1 cellular context compared by ENCODE assay signal in the genomic region with DNA sequence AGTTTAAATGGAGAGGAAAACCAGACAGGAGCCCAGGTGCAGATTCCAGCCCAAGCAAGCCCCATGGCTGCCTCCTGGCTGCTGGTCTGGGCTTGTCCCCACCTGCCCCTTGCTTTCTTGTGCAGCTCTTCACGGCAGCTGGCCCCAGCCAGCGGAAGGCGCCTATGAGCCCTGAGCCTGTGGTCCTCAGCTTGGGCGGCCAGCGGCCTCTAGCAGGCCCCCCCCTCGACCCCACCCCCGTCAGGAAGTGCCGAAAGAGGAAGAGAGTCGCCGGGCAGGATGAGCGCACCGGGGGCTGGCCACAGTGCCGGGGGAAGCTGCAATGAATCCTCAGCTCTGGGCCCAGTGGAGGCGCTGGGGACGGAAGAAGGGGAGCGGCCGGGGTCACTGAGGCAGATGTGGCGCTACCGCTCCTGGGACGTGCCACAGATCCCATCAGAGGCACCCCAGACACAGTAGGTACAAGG.
TF ChIP-seq lines count a peak whose summit lies in the region.

No MANE protein-coding gene starts in this region.

TF ChIP-seq in endothelial cell of umbilical vein, 7 proteins besides CTCF, POLR2A, EP300 and RAD21:
- TF ChIP-seq FOS (IDR thresholded peaks at IDR 0.05; ENCODE audit: borderline replicate concordance, insufficient read depth, low read length), result no peak
- TF ChIP-seq GATA2 (IDR thresholded peaks at IDR 0.05; ENCODE audit: insufficient read depth, insufficient read length, low read depth, low read length), result no peak
- TF ChIP-seq POLR2AphosphoS5 (IDR thresholded peaks at IDR 0.05; ENCODE audit: insufficient read depth, low read depth, low read length), result peak; percentile 56
- TF ChIP-seq, protein P1, sequence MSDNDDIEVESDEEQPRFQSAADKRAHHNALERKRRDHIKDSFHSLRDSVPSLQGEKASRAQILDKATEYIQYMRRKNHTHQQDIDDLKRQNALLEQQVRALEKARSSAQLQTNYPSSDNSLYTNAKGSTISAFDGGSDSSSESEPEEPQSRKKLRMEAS (IDR thresholded peaks at IDR 0.05; ENCODE audit: insufficient read depth, insufficient read length), result no peak
